ENCODE assay signal across 13 cellular contexts in the genomic region with DNA sequence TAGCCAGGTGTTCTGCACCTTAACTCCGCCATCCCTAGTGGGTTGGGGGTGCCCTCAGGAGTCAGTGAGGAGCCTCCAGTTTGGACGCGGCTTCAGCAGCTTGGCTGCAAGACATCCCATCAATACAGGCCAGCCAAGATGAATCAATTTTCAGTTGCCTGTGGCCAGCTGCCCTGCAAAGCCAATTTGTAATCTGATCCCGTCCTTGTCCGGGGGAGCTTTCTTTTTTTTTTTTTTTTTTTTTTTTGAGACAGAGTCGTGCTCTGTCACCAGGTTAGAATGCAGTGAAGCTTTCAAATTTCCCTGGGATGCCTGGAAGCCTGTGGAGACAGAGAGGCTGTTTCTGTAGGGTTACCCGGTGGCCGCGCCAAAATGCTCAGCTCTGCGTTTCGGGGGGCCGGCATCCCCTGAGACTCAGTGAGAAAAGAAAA.
DNase-seq lines count a peak whose midpoint lies in the region; ATAC-seq, FAIRE-seq and TF ChIP-seq lines count a peak whose summit lies in the region.
"Had no signal": no experiment of that assay in that cellular context is flagged by ENCODE, and none has a peak within 500 bp of the region (broad histone marks: within the 10 kb centered on the region; RNA-seq: fewer than 3 reads in every experiment).

No MANE protein-coding gene starts in this region.

- H3K27me3 ChIP-seq in HUES6 (ENCODE audit: control insufficient read depth, insufficient read depth, low read length), result no peaks in the 10 kb centered on the region
- H3K27me3 ChIP-seq: neutrophil had no signal

- intact Hi-C loops in cardiac septum (cut with DNase I), result no loop called here

- no peak overlapping the region for H3K27ac ChIP-seq in HUES6 (ENCODE audit: low read depth, low read length)
- H3K27ac ChIP-seq: neutrophil, thoracic aorta had no signal

- DNase-seq in Caki2 (ENCODE audit: low read depth), result peak; percentile 33
- peak; percentile 32 for DNase-seq in astrocyte of the cerebellum (ENCODE audit: low read depth)
- DNase-seq in medulla oblongata (ENCODE audit: extremely low spot score), result peak; percentile 5
- DNase-seq in cardiac septum (ENCODE audit: low spot score), result no peak
- no peak for DNase-seq in NOMO-1 (lab: John Stamatoyannopoulos, UW; ENCODE audit: unreplicated experiment in 2 of 2)
- DNase-seq in frontal cortex (ENCODE audit: low spot score in 2 of 2), result no peak
- DNase-seq: activated CD4-positive, CD25-positive, alpha-beta regulatory T cell treated with anti-CD3 and anti-CD28 coated beads, Interleukin-2, amount 50 U/mL, for 72 hours; CD4-positive, CD25-positive, alpha-beta regulatory T cell; RPMI8226 had no signal

- H3K9ac ChIP-seq in HUES6 (ENCODE audit: low read length), result no peak overlapping the region

- H3K4me3 ChIP-seq in HUES6 (ENCODE audit: low read depth, low read length) (peak overlapping the region; percentile 48), astrocyte of the cerebellum (ENCODE audit: low read depth, low read length) (no peak overlapping the region)
- H3K4me3 ChIP-seq: thoracic aorta had no signal

- H3K9me3 ChIP-seq in HUES6 (ENCODE audit: control insufficient read depth, insufficient read depth, low read depth, low read length), result no peaks in the 10 kb centered on the region
- H3K9me3 ChIP-seq: neutrophil, thoracic aorta had no signal

- FAIRE-seq in frontal cortex (lab: Jason Lieb, UNC), result no peak

- peaks cover 5% of the 10 kb centered on the region for H3K4me1 ChIP-seq in HUES6 (ENCODE audit: control insufficient read depth, insufficient read depth, low read length)

- H3K36me3 ChIP-seq in HUES6 (ENCODE audit: control insufficient read depth, insufficient read depth, low read length), result no peaks in the 10 kb centered on the region
- H3K36me3 ChIP-seq: neutrophil, thoracic aorta had no signal

- no peak for TF ChIP-seq CTCF in astrocyte of the cerebellum (IDR thresholded peaks at IDR 0.05; ENCODE audit: low read depth, low read length, missing control alignments)

- ATAC-seq in HG03095 (IDR thresholded peaks at IDR 0.05; ENCODE audit: unreplicated experiment), result no peak

- in situ Hi-C loops in Caki2 (cut with HindIII; ENCODE audit: low pct_unique_long_range_greater_than_20kb, low sequenced_read_pairs), result no loop called here
- in situ Hi-C loops in astrocyte of the cerebellum (cut with HindIII; ENCODE audit: low sequenced_read_pairs), result no loop called here

Comparison
In these comparisons a context has a peak if more than half of its experiments do, and no peak if none do; other contexts are left out.
1. DNase-seq: peak in Caki2 (single experiment), astrocyte of the cerebellum (single experiment) and medulla oblongata (single experiment); none in cardiac septum (single experiment), NOMO-1 (0 of 2) and frontal cortex (0 of 2).